In the genomic region with DNA sequence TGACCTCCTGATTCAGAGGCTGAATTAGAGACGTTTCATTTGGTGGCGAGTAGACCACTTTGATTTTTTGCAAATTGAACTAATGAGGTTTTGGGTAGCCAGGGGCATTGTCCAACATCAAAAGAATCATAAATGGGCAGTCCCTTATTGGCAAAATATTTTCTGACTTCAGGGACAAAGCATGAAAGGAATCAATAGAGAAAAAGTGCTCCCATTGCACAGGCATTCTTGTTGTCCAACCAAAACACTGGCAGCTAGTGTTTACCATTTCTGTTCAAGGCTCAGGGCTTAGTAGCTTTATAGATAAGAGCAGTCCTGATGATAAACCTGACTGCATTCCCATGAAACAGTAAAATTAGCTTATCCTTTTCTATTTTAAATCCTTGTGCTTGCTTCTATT, we compare ENCODE assay signal across 24 cellular contexts. TPM values are rescaled to one million over a fixed set of nuclear protein-coding genes. Genes with fewer than 3 reads are reported as not detected.
DNase-seq lines count a peak whose midpoint lies in the region; ATAC-seq, FAIRE-seq and TF ChIP-seq lines count a peak whose summit lies in the region.
"Had no signal": no experiment of that assay in that cellular context is flagged by ENCODE, and none has a peak within 500 bp of the region (broad histone marks: within the 10 kb centered on the region; RNA-seq: fewer than 3 reads in every experiment).

No MANE protein-coding gene starts in this region.

- peak; percentile 95 for ATAC-seq in HepG2
- ATAC-seq in right lobe of liver, result no peak
- ATAC-seq: A549; CD8-positive, alpha-beta T cell had no signal

- no peak overlapping the region for H3K9ac ChIP-seq in HepG2 (ENCODE audit: insufficient read depth, low read depth, low read length)
- H3K9ac ChIP-seq: BLaER1 treated with 17β-estradiol and CSF1 and Interleukin-3, amounts not matched to agents 10 nM and 100 nM had no signal

- H3K27me3 ChIP-seq in HepG2 (ENCODE audit: control insufficient read depth in 1 of 2, insufficient read depth in 2 of 2, low read length in 2 of 2) (no peaks in the 10 kb centered on the region), right lobe of liver (no peaks in the 10 kb centered on the region)
- H3K27me3 ChIP-seq: BLaER1 treated with 17β-estradiol and CSF1 and Interleukin-3, amounts not matched to agents 10 nM and 100 nM had no signal

- peak; percentile 37 for FAIRE-seq in HepG2 (lab: Jason Lieb, UNC)
- FAIRE-seq: A549, D721Med, G401.6, GM12891, GM19239 had no signal

- H3K36me3 ChIP-seq in HepG2 (replicated peaks in 1 of 2; ENCODE audit: control insufficient read depth in 1 of 2, insufficient read depth in 2 of 2, low read length in 2 of 2) (no peaks in the 10 kb centered on the region), right lobe of liver (no peaks in the 10 kb centered on the region)
- H3K36me3 ChIP-seq: BLaER1 treated with 17β-estradiol and CSF1 and Interleukin-3, amounts not matched to agents 10 nM and 100 nM had no signal

- H3K9me3 ChIP-seq in HepG2 (ENCODE audit: low read length), result no peaks in the 10 kb centered on the region
- H3K9me3 ChIP-seq in right lobe of liver, result no peaks in the 10 kb centered on the region
- H3K9me3 ChIP-seq: A549, Caco-2 had no signal

- no peaks in the 10 kb centered on the region for H3K79me2 ChIP-seq in HepG2 (ENCODE audit: insufficient read depth, low read length)

- H3K4me3 ChIP-seq in HepG2 (replicated peaks in 1 of 3; ENCODE audit: insufficient read depth in 1 of 3, low read depth in 2 of 3, low read length in 3 of 3), result no peak overlapping the region; a peak in 1 of 6 replicates
- no peak overlapping the region for H3K4me3 ChIP-seq in right lobe of liver
- no peak overlapping the region for H3K4me3 ChIP-seq in fibroblast of villous mesenchyme (ENCODE audit: low read depth, low read length)
- H3K4me3 ChIP-seq: A549; BLaER1 treated with 17β-estradiol and CSF1 and Interleukin-3, amounts not matched to agents 10 nM and 100 nM had no signal

- no peak for TF ChIP-seq POLR2A in HepG2 (IDR thresholded peaks at IDR 0.05; ENCODE audit: insufficient read depth in 1 of 2, low read depth in 2 of 2, low read length in 2 of 2)
- no peak for TF ChIP-seq POLR2A in right lobe of liver (IDR thresholded peaks at IDR 0.05)

- no TSS peak for BruUV-seq in HepG2 (replicated peaks; lab: Mats Ljungman, UMichigan)

- in situ Hi-C loops in HepG2 (cut with HindIII; ENCODE audit: extremely low pct_ligation_motif_present, low pct_unique_long_range_greater_than_20kb), result no loop called here

- CTCF ChIA-PET in HepG2 (lab: Yijun Ruan, JAX; ENCODE audit: low intra/inter-chr PET ratio, low total read pairs), result no interaction called here

- peak overlapping the region; percentile 59 for H3K4me2 ChIP-seq in HepG2 (ENCODE audit: low read depth, low read length)
- H3K4me2 ChIP-seq: A549; BLaER1 treated with 17β-estradiol and CSF1 and Interleukin-3, amounts not matched to agents 10 nM and 100 nM had no signal

- TF ChIP-seq EP300 in HepG2 (IDR thresholded peaks at IDR 0.05; ENCODE audit: low read depth in 2 of 2, low read length in 2 of 2) (peak in 1 of 2 experiments; percentile 86; a peak in 2 of 4 replicates), HepG2 (CRISPR knock-in tag; IDR thresholded peaks at IDR 0.05; ENCODE audit: borderline replicate concordance) (no peak)

- H3K27ac ChIP-seq in HepG2 (ENCODE audit: extremely low read length, insufficient read depth, low read length), result peak overlapping the region; percentile 62
- no peak overlapping the region for H3K27ac ChIP-seq in right lobe of liver
- H3K27ac ChIP-seq: 22Rv1; A549; BLaER1 treated with 17β-estradiol and CSF1 and Interleukin-3, amounts not matched to agents 10 nM and 100 nM; C4-2B had no signal

- peak; percentile 84 for DNase-seq in HepG2 (ENCODE audit: low spot score)
- DNase-seq in right lobe of liver, result no peak
- DNase-seq in amniotic epithelial cell (ENCODE audit: low read depth), result peak; percentile 14
- DNase-seq in fibroblast of villous mesenchyme (ENCODE audit: low read depth), result peak; percentile 42
- DNase-seq in T1000 (lab: John Stamatoyannopoulos, UW), result no peak
- no peak for DNase-seq in NCI-H345 treated with DMSO at 0.1 percent for 48 hours (lab: John Stamatoyannopoulos, UW; ENCODE audit: unreplicated experiment)
- DNase-seq: AML-193; Calu3; CD4-positive, alpha-beta T cell; CD8-positive, alpha-beta T cell; DMS79 treated with DMSO at 0.1 percent for 48 hours; GF-D8 had no signal

- TF ChIP-seq RAD21 in HepG2 (CRISPR knock-in tag; IDR thresholded peaks at IDR 0.05), result no peak

- no peak overlapping the region for H2AFZ ChIP-seq in HepG2 (ENCODE audit: low read length)

- H3K4me1 ChIP-seq in HepG2 (ENCODE audit: insufficient read depth, low read length) (peaks cover 68% of the 10 kb centered on the region), right lobe of liver (no peaks in the 10 kb centered on the region)

- intact Hi-C loops in HepG2 (cut with micrococcal nuclease; ENCODE audit: unreplicated experiment), result loop anchor here (2.0 kb wide), 2 partner anchors 47 to 151 kb away; no protein-coding TSS in a partner anchor
- intact Hi-C loops in right lobe of liver (cut with DNase I), result no loop called here

- TF ChIP-seq CTCF in HepG2 (CRISPR knock-in tag; IDR thresholded peaks at IDR 0.05) (no peak), right lobe of liver (IDR thresholded peaks at IDR 0.05) (no peak), fibroblast of villous mesenchyme (IDR thresholded peaks at IDR 0.05; ENCODE audit: insufficient read depth, low read depth, low read length) (no peak)

- 4% methylated on average over 2 of the region's 2 CpGs for WGBS in HepG2 (ENCODE audit: low lambda C conversion rate)
- 36% methylated on average over 2 of the region's 2 CpGs for WGBS in right lobe of liver (ENCODE audit: insufficient coverage, low coverage, low lambda C conversion rate, missing lambda C conversion rate)

- POLR2A ChIA-PET in HepG2 (lab: Yijun Ruan, JAX), result no interaction called here

- H4K20me1 ChIP-seq in HepG2 (ENCODE audit: insufficient read depth, low read length), result no peaks in the 10 kb centered on the region
- H4K20me1 ChIP-seq: BLaER1 treated with 17β-estradiol and CSF1 and Interleukin-3, amounts not matched to agents 10 nM and 100 nM had no signal

RNA-seq across cellular contexts. Expression of a gene that starts 6.4 kb away (rescaled TPM):
- total RNA-seq in HepG2 (2016; rRNA removed; fragmentation: Illumina TruSeq; extraction: Trizol) (0.53 TPM in 1 of 2 replicates, not detected in the other), right lobe of liver (10 to 100 TPM in 2 of 6 experiments, 1 to 10 TPM in 4; 1.8 to 12.8 (median 7.1) TPM), fibroblast of villous mesenchyme (30.7 and 37.0 TPM in 2 replicates)
- not detected in 2 replicates for total RNA-seq in HepG2 (2016; cell fraction: cytosol; rRNA removed; fragmentation: Illumina TruSeq; extraction: Trizol; ENCODE audit: low read depth)
- 0.39 and 0.45 TPM in 2 replicates for total RNA-seq in HepG2 (2016; cell fraction: insoluble cytoplasmic fraction; rRNA removed; fragmentation: Illumina TruSeq; extraction: Trizol)
- total RNA-seq in HepG2 (2016; cell fraction: membrane; rRNA removed; fragmentation: Illumina TruSeq; extraction: Trizol), result 0.62 TPM in 1 of 2 replicates, not detected in the other
- not detected in 2 replicates for total RNA-seq in HepG2 (2016; cell fraction: nucleus; rRNA removed; fragmentation: Illumina TruSeq; extraction: Trizol)
- 0.34 and 0.48 TPM in 2 replicates for polyA plus RNA-seq in HepG2 (2011; rRNA removed)
- 0.15 and 0.45 TPM in 2 replicates for polyA plus RNA-seq in HepG2 (2011; cell fraction: cytosol; rRNA removed)
- polyA plus RNA-seq in HepG2 (2011; cell fraction: nucleus; rRNA removed), result 0.48 TPM in 1 of 2 replicates, not detected in the other
- polyA plus RNA-seq in HepG2 (2012), result 0.55 and 0.89 TPM in 2 replicates
- not detected in 2 replicates for polyA plus RNA-seq in HepG2 (2016; cell fraction: cytosol; fragmentation: Illumina TruSeq; extraction: Trizol; ENCODE audit: low read depth)
- polyA plus RNA-seq in HepG2 (2016; cell fraction: insoluble cytoplasmic fraction; fragmentation: Illumina TruSeq; extraction: Trizol; ENCODE audit: low read depth), result 0.66 and 0.76 TPM in 2 replicates
- polyA plus RNA-seq in HepG2 (2016; cell fraction: membrane; fragmentation: Illumina TruSeq; extraction: Trizol; ENCODE audit: low read depth), result 0.37 TPM in 1 of 2 replicates, not detected in the other
- polyA plus RNA-seq in HepG2 (2016; cell fraction: nucleus; fragmentation: Illumina TruSeq; extraction: Trizol; ENCODE audit: insufficient read depth, low read depth), result not detected in 2 replicates
- 13.3 TPM in 1 of 2 replicates, not detected in the other for polyA minus RNA-seq in HepG2 (2011; rRNA and poly(A)+ RNA removed; ENCODE audit: low replicate concordance)
- not detected in 2 replicates for polyA minus RNA-seq in HepG2 (2011; cell fraction: cytosol; rRNA and poly(A)+ RNA removed)
- polyA minus RNA-seq in HepG2 (2011; cell fraction: nucleus; rRNA and poly(A)+ RNA removed), result not detected in 2 replicates
- polyA plus RNA-seq: A549 had no signal

RNA-seq across cellular contexts. Expression of a gene that starts 16.6 kb away (rescaled TPM):
- total RNA-seq in HepG2 (2016; rRNA removed; fragmentation: Illumina TruSeq; extraction: Trizol), result 5.2 and 6.6 TPM in 2 replicates
- total RNA-seq in HepG2 (2016; cell fraction: cytosol; rRNA removed; fragmentation: Illumina TruSeq; extraction: Trizol; ENCODE audit: low read depth), result 0.91 and 1.4 TPM in 2 replicates
- total RNA-seq in HepG2 (2016; cell fraction: insoluble cytoplasmic fraction; rRNA removed; fragmentation: Illumina TruSeq; extraction: Trizol), result 4.9 and 5.6 TPM in 2 replicates
- 2.1 and 2.2 TPM in 2 replicates for total RNA-seq in HepG2 (2016; cell fraction: membrane; rRNA removed; fragmentation: Illumina TruSeq; extraction: Trizol)
- 4.4 and 4.9 TPM in 2 replicates for total RNA-seq in HepG2 (2016; cell fraction: nucleus; rRNA removed; fragmentation: Illumina TruSeq; extraction: Trizol)
- 0.34 and 0.85 TPM in 2 replicates for polyA plus RNA-seq in HepG2 (2011; rRNA removed)
- polyA plus RNA-seq in HepG2 (2011; cell fraction: cytosol; rRNA removed), result 0.20 and 0.54 TPM in 2 replicates
- 0.63 and 1.1 TPM in 2 replicates for polyA plus RNA-seq in HepG2 (2011; cell fraction: nucleus; rRNA removed)
- 0.98 and 1.3 TPM in 2 replicates for polyA plus RNA-seq in HepG2 (2012)
- polyA plus RNA-seq in HepG2 (2016; cell fraction: cytosol; fragmentation: Illumina TruSeq; extraction: Trizol; ENCODE audit: low read depth), result 1.5 and 1.8 TPM in 2 replicates
- 5.5 and 7.9 TPM in 2 replicates for polyA plus RNA-seq in HepG2 (2016; cell fraction: insoluble cytoplasmic fraction; fragmentation: Illumina TruSeq; extraction: Trizol; ENCODE audit: low read depth)
- 1.1 and 2.0 TPM in 2 replicates for polyA plus RNA-seq in HepG2 (2016; cell fraction: membrane; fragmentation: Illumina TruSeq; extraction: Trizol; ENCODE audit: low read depth)
- polyA plus RNA-seq in HepG2 (2016; cell fraction: nucleus; fragmentation: Illumina TruSeq; extraction: Trizol; ENCODE audit: insufficient read depth, low read depth), result 2.8 and 3.3 TPM in 2 replicates
- 10.0 TPM in 1 of 2 replicates, not detected in the other for polyA minus RNA-seq in HepG2 (2011; rRNA and poly(A)+ RNA removed; ENCODE audit: low replicate concordance)
- polyA minus RNA-seq in HepG2 (2011; cell fraction: cytosol; rRNA and poly(A)+ RNA removed), result 0.99 TPM in 1 of 2 replicates, not detected in the other
- 0.90 and 2.1 TPM in 2 replicates for polyA minus RNA-seq in HepG2 (2011; cell fraction: nucleus; rRNA and poly(A)+ RNA removed)
- 10 to 100 TPM in 2 of 6 experiments, 1 to 10 TPM in 4; 3.7 to 19.2 (median 6.5) TPM for total RNA-seq in right lobe of liver
- total RNA-seq in fibroblast of villous mesenchyme, result 31.1 and 37.4 TPM in 2 replicates

RNA-seq across cellular contexts. Expression of a gene that starts 28.6 kb away (rescaled TPM):
- not detected in 2 replicates for total RNA-seq in HepG2 (2016; rRNA removed; fragmentation: Illumina TruSeq; extraction: Trizol)
- not detected in 2 replicates for total RNA-seq in HepG2 (2016; cell fraction: cytosol; rRNA removed; fragmentation: Illumina TruSeq; extraction: Trizol; ENCODE audit: low read depth)
- not detected in 2 replicates for total RNA-seq in HepG2 (2016; cell fraction: insoluble cytoplasmic fraction; rRNA removed; fragmentation: Illumina TruSeq; extraction: Trizol)
- total RNA-seq in HepG2 (2016; cell fraction: membrane; rRNA removed; fragmentation: Illumina TruSeq; extraction: Trizol), result not detected in 2 replicates
- not detected in 2 replicates for total RNA-seq in HepG2 (2016; cell fraction: nucleus; rRNA removed; fragmentation: Illumina TruSeq; extraction: Trizol)
- not detected in 2 replicates for polyA plus RNA-seq in HepG2 (2011; rRNA removed)
- not detected in 2 replicates for polyA plus RNA-seq in HepG2 (2011; cell fraction: cytosol; rRNA removed)
- polyA plus RNA-seq in HepG2 (2011; cell fraction: nucleus; rRNA removed), result not detected in 2 replicates
- polyA plus RNA-seq in HepG2 (2012), result not detected in 2 replicates
- not detected in 2 replicates for polyA plus RNA-seq in HepG2 (2016; cell fraction: cytosol; fragmentation: Illumina TruSeq; extraction: Trizol; ENCODE audit: low read depth)
- polyA plus RNA-seq in HepG2 (2016; cell fraction: insoluble cytoplasmic fraction; fragmentation: Illumina TruSeq; extraction: Trizol; ENCODE audit: low read depth), result not detected in 2 replicates
- polyA plus RNA-seq in HepG2 (2016; cell fraction: membrane; fragmentation: Illumina TruSeq; extraction: Trizol; ENCODE audit: low read depth), result not detected in 2 replicates
- polyA plus RNA-seq in HepG2 (2016; cell fraction: nucleus; fragmentation: Illumina TruSeq; extraction: Trizol; ENCODE audit: insufficient read depth, low read depth), result not detected in 2 replicates
- polyA minus RNA-seq in HepG2 (2011; rRNA and poly(A)+ RNA removed; ENCODE audit: low replicate concordance), result not detected in 2 replicates
- polyA minus RNA-seq in HepG2 (2011; cell fraction: cytosol; rRNA and poly(A)+ RNA removed), result not detected in 2 replicates
- not detected in 2 replicates for polyA minus RNA-seq in HepG2 (2011; cell fraction: nucleus; rRNA and poly(A)+ RNA removed)
- under 1 TPM in 3 of 6 experiments, not detected in 3; 0.27 to 0.50 (median 0.35) TPM for total RNA-seq in right lobe of liver
- total RNA-seq in fibroblast of villous mesenchyme, result 0.43 TPM in 1 of 2 replicates, not detected in the other
- total RNA-seq: A172; B cell; Calu3; CD4-positive, alpha-beta T cell; CD8-positive, alpha-beta T cell had no signal
- polyA plus RNA-seq: A549, BJ had no signal

Comparison
In these comparisons a context has a peak if more than half of its experiments do, and no peak if none do; other contexts are left out.
1. DNase-seq: peak in HepG2 (single experiment), amniotic epithelial cell (single experiment) and fibroblast of villous mesenchyme (single experiment); none in right lobe of liver (0 of 3), T1000 (single experiment) and NCI-H345 treated with DMSO at 0.1 percent for 48 hours (single experiment).